In the genomic region with DNA sequence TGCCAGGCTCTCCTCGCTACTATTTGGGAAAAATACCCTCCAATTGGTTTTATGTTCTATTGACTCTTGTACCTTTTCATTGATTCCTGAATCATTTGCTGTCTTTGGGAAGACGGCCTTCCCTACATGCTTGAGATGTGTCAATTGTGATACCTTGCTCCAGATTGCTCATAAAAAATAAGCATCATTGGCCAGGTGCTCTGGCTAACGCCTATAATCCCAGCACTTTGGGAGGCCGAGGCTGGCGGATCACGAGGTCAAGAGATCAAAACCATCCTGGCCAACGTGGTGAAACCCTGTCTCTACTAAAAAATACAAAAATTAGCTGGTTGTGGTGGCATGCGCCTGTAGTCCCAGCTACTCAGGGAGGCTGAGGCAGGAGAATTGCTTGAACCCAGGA, we compare ENCODE assay signal across 8 cellular contexts. TPM values are rescaled to one million over a fixed set of nuclear protein-coding genes. Genes with fewer than 3 reads are reported as not detected.
A peak's percentile ranks its signal among the peaks of the same experiment; 100 is the strongest.
DNase-seq lines count a peak whose midpoint lies in the region; ATAC-seq, FAIRE-seq and TF ChIP-seq lines count a peak whose summit lies in the region.
"Not testable (repeated sequence)": the region's sequence is repeated elsewhere in the genome, so short reads cannot be mapped to it uniquely, and the experiment has no call there.

No MANE protein-coding gene starts in this region.

- peaks cover 24% of the 10 kb centered on the region for H3K79me2 ChIP-seq in astrocyte (ENCODE audit: insufficient read depth, low read length)
- H3K79me2 ChIP-seq in mesendoderm (ENCODE audit: control insufficient read depth, insufficient read depth, low read length) = peaks cover 11% of the 10 kb centered on the region

- WGBS in mesendoderm (ENCODE audit: extremely low coverage, insufficient coverage, low lambda C conversion rate) = no CpG with 5 or more reads among the region's 8 CpGs
- 79 to 82% methylated on average over 8 of the region's 8 CpGs for WGBS in tibial nerve, 2 donors

- intact Hi-C loops in left ventricle myocardium inferior (cut with micrococcal nuclease) = loop anchor here (5.0 to 10.0 kb wide), 2 partner anchors 65 to 102 kb away; no protein-coding TSS in a partner anchor

- FAIRE-seq in astrocyte (lab: Jason Lieb, UNC) = not testable (repeated sequence)

- not testable (repeated sequence) for H3K18ac ChIP-seq in mesendoderm (ENCODE audit: low read length)

- H3K27me3 Mint-ChIP-seq in CD4-positive, CD25-positive, alpha-beta regulatory T cell; T-helper 17 cell; astrocyte (ENCODE audit: low read depth, unreplicated experiment); osteocyte (ENCODE audit: unreplicated experiment): not testable (repeated sequence)

- H3K4me3 Mint-ChIP-seq in CD4-positive, CD25-positive, alpha-beta regulatory T cell = peak overlapping the region in 2 of 4 donors; percentile 7 to 97
- H3K4me3 Mint-ChIP-seq in T-helper 17 cell; astrocyte (ENCODE audit: unreplicated experiment); osteocyte (ENCODE audit: unreplicated experiment): not testable (repeated sequence)

- peak overlapping the region; percentile 85 for H3K4me2 ChIP-seq in astrocyte (ENCODE audit: low read length)
- not testable (repeated sequence) for H3K4me2 ChIP-seq in mesendoderm (ENCODE audit: low read length)

- not testable (repeated sequence) for H3K36me3 Mint-ChIP-seq in CD4-positive, CD25-positive, alpha-beta regulatory T cell; T-helper 17 cell (ENCODE audit: low read depth); astrocyte (ENCODE audit: low read depth, unreplicated experiment); osteocyte (ENCODE audit: unreplicated experiment)

- not testable (repeated sequence) for H3K9me3 ChIP-seq in CD4-positive, CD25-positive, alpha-beta regulatory T cell (ENCODE audit: control insufficient read depth in 2 of 2, low read length in 2 of 2); KOPT-K1 (ENCODE audit: insufficient read depth, low read length, poor library complexity, severe bottlenecking); T-helper 17 cell (ENCODE audit: control insufficient read depth, low read length, poor library complexity, severe bottlenecking); astrocyte (ENCODE audit: insufficient read depth, low read depth, low read length); left ventricle myocardium inferior (replicated peaks); tibial nerve

- not testable (repeated sequence) for H3K36me3 ChIP-seq in CD4-positive, CD25-positive, alpha-beta regulatory T cell (ENCODE audit: control insufficient read depth, insufficient read depth, low read length); KOPT-K1 (ENCODE audit: insufficient read depth, low read length); astrocyte (ENCODE audit: insufficient read depth, low read length); left ventricle myocardium inferior; mesendoderm (ENCODE audit: control insufficient read depth, insufficient read depth, low read length); tibial nerve

- not testable (repeated sequence) for H3K9ac ChIP-seq in astrocyte (ENCODE audit: low read length); mesendoderm (ENCODE audit: low read length)

- not testable (repeated sequence) for TF ChIP-seq POLR2A in tibial nerve (IDR thresholded peaks at IDR 0.05)

- H3K4me1 Mint-ChIP-seq in CD4-positive, CD25-positive, alpha-beta regulatory T cell = peaks cover 18 to 38% (median 28%) of the 10 kb centered on the region in 4 donors
- peaks cover 23% of the 10 kb centered on the region for H3K4me1 Mint-ChIP-seq in T-helper 17 cell
- H3K4me1 Mint-ChIP-seq in astrocyte (ENCODE audit: low read depth, unreplicated experiment) = peaks cover 15% of the 10 kb centered on the region
- H3K4me1 Mint-ChIP-seq in osteocyte (ENCODE audit: unreplicated experiment) = peaks cover 21% of the 10 kb centered on the region

- not testable (repeated sequence) for H4K20me1 ChIP-seq in astrocyte (ENCODE audit: insufficient read depth, low read length)

- not testable (repeated sequence) for H2BK120ac ChIP-seq in mesendoderm (ENCODE audit: low read depth, low read length)

- H3K79me1 ChIP-seq in mesendoderm (ENCODE audit: low read length) = not testable (repeated sequence)

- H3K4me1 ChIP-seq in CD4-positive, CD25-positive, alpha-beta regulatory T cell (ENCODE audit: control insufficient read depth, insufficient read depth, low read length, poor library complexity, severe bottlenecking) = peaks cover 24% of the 10 kb centered on the region
- H3K4me1 ChIP-seq in astrocyte (ENCODE audit: insufficient read depth, low read length) (peaks cover 19% of the 10 kb centered on the region), left ventricle myocardium inferior (peaks cover 43% of the 10 kb centered on the region), tibial nerve (peaks cover 10 to 19% (median 15%) of the 10 kb centered on the region in 4 donors)
- not testable (repeated sequence) for H3K4me1 ChIP-seq in mesendoderm (ENCODE audit: control insufficient read depth, low read depth, low read length)

- H3K27me3 ChIP-seq in CD4-positive, CD25-positive, alpha-beta regulatory T cell (ENCODE audit: control insufficient read depth, insufficient read depth, low read length); astrocyte (ENCODE audit: insufficient read depth, low read length); left ventricle myocardium inferior (ENCODE audit: low read depth); mesendoderm (ENCODE audit: insufficient read depth, low read length, poor library complexity); tibial nerve: not testable (repeated sequence)

- not testable (repeated sequence) for TF ChIP-seq EP300 in tibial nerve (IDR thresholded peaks at IDR 0.05)

- not testable (repeated sequence) for H3K56ac ChIP-seq in mesendoderm (ENCODE audit: low read length)

- not testable (repeated sequence) for H3K27ac ChIP-seq in CD4-positive, CD25-positive, alpha-beta regulatory T cell (ENCODE audit: insufficient read depth, low read length, poor library complexity, severe bottlenecking); astrocyte (ENCODE audit: low read depth, low read length); mesendoderm (ENCODE audit: low read depth, low read length)
- H3K27ac ChIP-seq in KOPT-K1 (ENCODE audit: low read depth, low read length, poor library complexity, severe bottlenecking) = peak overlapping the region; percentile 100
- peak overlapping the region; percentile 100 for H3K27ac ChIP-seq in left ventricle myocardium inferior (replicated peaks)
- peak overlapping the region; percentile 99 to 100 (median 100) for H3K27ac ChIP-seq in tibial nerve

- H2AFZ ChIP-seq in astrocyte (ENCODE audit: low read depth, low read length) = not testable (repeated sequence)

- not testable (repeated sequence) for H3K4me3 ChIP-seq in CD4-positive, CD25-positive, alpha-beta regulatory T cell (ENCODE audit: low read depth, low read length); astrocyte (ENCODE audit: insufficient read depth, low read depth, low read length); left ventricle myocardium inferior; mesendoderm (ENCODE audit: low read length); tibial nerve

- not testable (repeated sequence) for DNase-seq in CD4-positive, CD25-positive, alpha-beta regulatory T cell; T-helper 17 cell; astrocyte (ENCODE audit: low read depth); left ventricle myocardium inferior; mesendoderm; osteocyte (ENCODE audit: extremely low spot score, unreplicated experiment); tibial nerve (ENCODE audit: low spot score in 2 of 2)

- H4K5ac ChIP-seq in mesendoderm (ENCODE audit: low read length) = not testable (repeated sequence)

- H3K27ac Mint-ChIP-seq in CD4-positive, CD25-positive, alpha-beta regulatory T cell = peak overlapping the region in 2 of 3 donors; percentile 13 to 99
- H3K27ac Mint-ChIP-seq in T-helper 17 cell = peak overlapping the region; percentile 56
- not testable (repeated sequence) for H3K27ac Mint-ChIP-seq in astrocyte (ENCODE audit: unreplicated experiment)
- peak overlapping the region; percentile 99 for H3K27ac Mint-ChIP-seq in osteocyte (ENCODE audit: unreplicated experiment)

- H2AK5ac ChIP-seq in mesendoderm (ENCODE audit: low read length) = not testable (repeated sequence)

- H2BK5ac ChIP-seq in mesendoderm (ENCODE audit: low read length) = not testable (repeated sequence)

- TF ChIP-seq CTCF in astrocyte (IDR thresholded peaks at IDR 0.05; ENCODE audit: insufficient read depth, low read depth, low read length); left ventricle myocardium inferior (IDR thresholded peaks at IDR 0.05; ENCODE audit: borderline replicate concordance); osteocyte (IDR thresholded peaks at IDR 0.05); tibial nerve (IDR thresholded peaks at IDR 0.05): not testable (repeated sequence)

- not testable (repeated sequence) for ATAC-seq in CD4-positive, CD25-positive, alpha-beta regulatory T cell (ENCODE audit: low read depth in 2 of 2); T-helper 17 cell

- H4K8ac ChIP-seq in mesendoderm (ENCODE audit: low read depth, low read length) = not testable (repeated sequence)

- H3K4ac ChIP-seq in mesendoderm (ENCODE audit: low read depth, low read length) = not testable (repeated sequence)

- peak overlapping the region; percentile 45 for H2BK15ac ChIP-seq in mesendoderm (replicated peaks; ENCODE audit: low read depth)

- not testable (repeated sequence) for H3K23ac ChIP-seq in mesendoderm (ENCODE audit: low read length)

- not testable (repeated sequence) for H3K9me3 Mint-ChIP-seq in CD4-positive, CD25-positive, alpha-beta regulatory T cell; astrocyte (ENCODE audit: unreplicated experiment); osteocyte (ENCODE audit: unreplicated experiment)

RNA-seq across cellular contexts. Expression of a gene that starts 2.4 kb away (rescaled TPM):
- total RNA-seq in CD4-positive, CD25-positive, alpha-beta regulatory T cell = 121 TPM
- 10 to 100 TPM; 44.5 to 64.7 (median 55.5) TPM for polyA plus RNA-seq in CD4-positive, CD25-positive, alpha-beta regulatory T cell
- total RNA-seq in T-helper 17 cell (10 to 100 TPM; 58.0 to 65.5 TPM), astrocyte (81.0 and 83.3 TPM in 2 replicates), left ventricle myocardium inferior (50.7 TPM), osteocyte (98.4 and 100 TPM in 2 replicates), tibial nerve (100 to 1,000 TPM; 112 to 164 (median 145) TPM)
- 33.0 TPM for polyA plus RNA-seq in mesendoderm (2013, experiment 1 of 2)
- 35.1 TPM for polyA plus RNA-seq in mesendoderm (2013, experiment 2 of 2)

RNA-seq across cellular contexts. Expression of a gene that starts 54.4 kb away (rescaled TPM):
- 231 TPM for total RNA-seq in CD4-positive, CD25-positive, alpha-beta regulatory T cell
- 10 to 100 TPM; 38.8 to 62.8 (median 56.2) TPM for polyA plus RNA-seq in CD4-positive, CD25-positive, alpha-beta regulatory T cell
- 100 to 1,000 TPM; 179 to 183 TPM for total RNA-seq in T-helper 17 cell
- 147 and 184 TPM in 2 replicates for total RNA-seq in astrocyte
- 73.2 TPM for total RNA-seq in left ventricle myocardium inferior
- polyA plus RNA-seq in mesendoderm (2013, experiment 1 of 2) = 641 TPM
- polyA plus RNA-seq in mesendoderm (2013, experiment 2 of 2) = 604 TPM
- total RNA-seq in osteocyte = 127 and 136 TPM in 2 replicates
- 100 to 1,000 TPM in 1 of 4 donors, 10 to 100 TPM in 3; 77.3 to 102 (median 94.4) TPM for total RNA-seq in tibial nerve
